Comparison of ENCODE assay signal across 9 cellular contexts in the genomic region with DNA sequence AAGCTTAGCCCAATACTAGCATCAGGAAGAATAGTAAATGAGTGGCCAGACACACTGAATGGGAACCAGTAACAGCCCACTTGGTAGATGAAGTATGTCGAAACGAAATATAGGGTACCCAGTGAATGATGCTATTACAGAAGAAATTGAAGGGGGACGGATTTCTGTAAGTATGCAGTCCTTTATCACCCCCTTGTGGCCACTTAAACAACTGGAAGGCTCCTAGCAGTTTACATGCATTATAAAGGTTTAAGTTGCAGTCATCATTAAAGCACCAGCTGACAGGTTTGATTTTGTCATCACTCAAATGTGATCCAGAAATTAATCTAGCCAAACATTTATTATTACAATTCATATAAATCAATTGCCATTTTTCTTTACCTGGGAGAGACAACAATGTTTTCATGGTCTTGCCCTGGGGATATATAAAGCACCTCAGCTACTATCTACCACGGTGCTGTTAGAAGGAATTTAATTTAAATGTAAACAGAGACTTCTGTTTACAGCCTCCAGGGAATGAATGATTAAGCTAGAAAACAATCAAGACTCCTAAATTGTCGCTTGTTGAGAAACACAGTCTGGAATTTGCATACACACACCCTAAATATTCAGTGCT. TPM values are rescaled to one million over a fixed set of nuclear protein-coding genes. Genes with fewer than 3 reads are reported as not detected.
DNase-seq lines count a peak whose midpoint lies in the region; ATAC-seq and TF ChIP-seq lines count a peak whose summit lies in the region.
"Had no signal": no experiment of that assay in that cellular context is flagged by ENCODE, and none has a peak within 500 bp of the region (broad histone marks: within the 10 kb centered on the region; RNA-seq: fewer than 3 reads in every experiment).

No MANE protein-coding gene starts in this region.

- H3K4me1 ChIP-seq in foreskin keratinocyte: no peaks in the 10 kb centered on the region

- H3K4me3 Mint-ChIP-seq in activated CD8-positive, alpha-beta T cell treated with anti-CD3 and anti-CD28 coated beads for 36 hours: no peak overlapping the region
- no peak overlapping the region for H3K4me3 Mint-ChIP-seq in progenitor cell of endocrine pancreas (ENCODE audit: low read depth)
- H3K4me3 Mint-ChIP-seq: activated naive CD4-positive, alpha-beta T cell treated with anti-CD3 and anti-CD28 coated beads, Interleukin-2, amount 50 U/mL, for 24 hours had no signal

- ATAC-seq in GM18873 (IDR thresholded peaks at IDR 0.05; ENCODE audit: low FRiP score, unreplicated experiment): peak; percentile 58
- ATAC-seq in HG03196 (IDR thresholded peaks at IDR 0.05; ENCODE audit: unreplicated experiment): peak; percentile 52
- ATAC-seq in activated CD8-positive, alpha-beta T cell treated with anti-CD3 and anti-CD28 coated beads for 36 hours: peak; percentile 88
- ATAC-seq in foreskin keratinocyte: peak; percentile 84
- ATAC-seq in GM21737 (IDR thresholded peaks at IDR 0.05; ENCODE audit: unreplicated experiment): no peak

- TF ChIP-seq CTCF in activated CD8-positive, alpha-beta T cell treated with anti-CD3 and anti-CD28 coated beads for 36 hours (IDR thresholded peaks at IDR 0.05): peak; percentile 89
- TF ChIP-seq CTCF in foreskin keratinocyte (conservative IDR thresholded peaks at IDR 0.05): peak; percentile 91
- peak; percentile 87 for TF ChIP-seq CTCF in progenitor cell of endocrine pancreas (IDR thresholded peaks at IDR 0.05; ENCODE audit: unreplicated experiment)

- no peak overlapping the region for H3K27ac ChIP-seq in foreskin keratinocyte

- peaks cover 7% of the 10 kb centered on the region for H3K4me1 Mint-ChIP-seq in activated CD8-positive, alpha-beta T cell treated with anti-CD3 and anti-CD28 coated beads for 36 hours (ENCODE audit: low read depth)
- peaks cover 10% of the 10 kb centered on the region for H3K4me1 Mint-ChIP-seq in progenitor cell of endocrine pancreas (ENCODE audit: low read depth)

- POLR2A ChIA-PET in activated CD8-positive, alpha-beta T cell treated with anti-CD3 and anti-CD28 coated beads for 36 hours (lab: Charles Lee): no interaction called here

- H3K36me3 Mint-ChIP-seq in activated CD8-positive, alpha-beta T cell treated with anti-CD3 and anti-CD28 coated beads for 36 hours (ENCODE audit: low read depth): peaks cover 6% of the 10 kb centered on the region
- peaks cover 8% of the 10 kb centered on the region for H3K36me3 Mint-ChIP-seq in progenitor cell of endocrine pancreas (ENCODE audit: insufficient read depth)
- H3K36me3 Mint-ChIP-seq: activated naive CD4-positive, alpha-beta T cell treated with anti-CD3 and anti-CD28 coated beads, Interleukin-2, amount 50 U/mL, for 24 hours had no signal

- no peaks in the 10 kb centered on the region for H3K9me3 Mint-ChIP-seq in activated CD8-positive, alpha-beta T cell treated with anti-CD3 and anti-CD28 coated beads for 36 hours
- H3K9me3 Mint-ChIP-seq in progenitor cell of endocrine pancreas (ENCODE audit: low read depth): no peaks in the 10 kb centered on the region
- H3K9me3 Mint-ChIP-seq: activated naive CD4-positive, alpha-beta T cell treated with anti-CD3 and anti-CD28 coated beads, Interleukin-2, amount 50 U/mL, for 24 hours had no signal

- no peak overlapping the region for H3K27ac Mint-ChIP-seq in activated CD8-positive, alpha-beta T cell treated with anti-CD3 and anti-CD28 coated beads for 36 hours
- no peak overlapping the region for H3K27ac Mint-ChIP-seq in progenitor cell of endocrine pancreas
- H3K27ac Mint-ChIP-seq: activated naive CD4-positive, alpha-beta T cell treated with anti-CD3 and anti-CD28 coated beads, Interleukin-2, amount 50 U/mL, for 24 hours had no signal

- no peaks in the 10 kb centered on the region for H3K27me3 ChIP-seq in foreskin keratinocyte

- no peaks in the 10 kb centered on the region for H3K27me3 Mint-ChIP-seq in activated CD8-positive, alpha-beta T cell treated with anti-CD3 and anti-CD28 coated beads for 36 hours
- H3K27me3 Mint-ChIP-seq in progenitor cell of endocrine pancreas: no peaks in the 10 kb centered on the region
- H3K27me3 Mint-ChIP-seq: activated naive CD4-positive, alpha-beta T cell treated with anti-CD3 and anti-CD28 coated beads, Interleukin-2, amount 50 U/mL, for 24 hours had no signal

- intact Hi-C loops in activated CD8-positive, alpha-beta T cell treated with anti-CD3 and anti-CD28 coated beads for 36 hours (cut with micrococcal nuclease): loop anchor here (1.0 kb wide), 1 partner anchor 125 kb away; no protein-coding TSS in a partner anchor

- DNase-seq in Caki2 (ENCODE audit: low read depth) (peak; percentile 28), NCI-H69 (lab: John Stamatoyannopoulos, UW) (peak; percentile 65), foreskin keratinocyte (peak in 1 of 2 donors; percentile 41), progenitor cell of endocrine pancreas (ENCODE audit: low spot score, unreplicated experiment) (no peak)
- peak; percentile 66 for DNase-seq in activated CD8-positive, alpha-beta T cell treated with anti-CD3 and anti-CD28 coated beads for 36 hours

- CTCF ChIA-PET in activated CD8-positive, alpha-beta T cell treated with anti-CD3 and anti-CD28 coated beads for 36 hours (lab: Charles Lee): interaction anchor here (0.7 to 8.7 kb wide), 31 partner anchors 9 to 916 kb away, joined by 3 to 143 read pairs (median 4); a partner anchor contains a TSS

- in situ Hi-C loops in Caki2 (cut with HindIII; ENCODE audit: low pct_unique_long_range_greater_than_20kb, low sequenced_read_pairs): no loop called here

RNA-seq across cellular contexts. Expression of a gene that starts 7.7 kb away (rescaled TPM):
- total RNA-seq in Caki2 (2014; rRNA removed; shearing (Covaris generic); ENCODE audit: low replicate concordance): 7.4 and 7.6 TPM in 2 replicates
- total RNA-seq in activated CD8-positive, alpha-beta T cell treated with anti-CD3 and anti-CD28 coated beads for 36 hours: 10 to 100 TPM; 38.2 to 42.3 TPM
- 21.9 and 22.6 TPM in 2 replicates for total RNA-seq in foreskin keratinocyte
- polyA plus RNA-seq in foreskin keratinocyte: 40.5 and 44.9 TPM in 2 replicates
- total RNA-seq in progenitor cell of endocrine pancreas: 103 and 105 TPM in 2 replicates
